Comparison of ENCODE assay signal across 17 cellular contexts in the genomic region with DNA sequence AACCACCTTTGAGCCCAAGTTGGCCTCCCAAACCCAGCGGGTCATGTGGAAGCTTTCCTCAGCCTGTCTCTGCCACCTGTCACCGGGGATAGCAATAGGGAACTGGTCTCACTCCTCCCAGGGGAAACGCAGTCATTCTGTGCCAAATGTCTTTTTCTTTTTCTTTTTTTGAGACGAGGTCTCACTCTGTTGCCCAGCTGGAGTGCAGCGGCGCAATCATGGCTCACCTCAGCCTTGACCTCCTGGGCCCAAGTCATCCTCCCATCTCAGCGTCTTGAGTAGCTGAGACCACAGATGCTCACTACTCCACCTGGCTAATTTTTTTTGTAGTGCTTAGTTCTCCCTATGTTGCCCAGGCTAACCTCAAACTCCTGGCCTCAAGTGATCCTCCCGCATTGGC. TPM values are rescaled to one million over a fixed set of nuclear protein-coding genes. Genes with fewer than 3 reads are reported as not detected.
DNase-seq lines count a peak whose midpoint lies in the region; ATAC-seq, FAIRE-seq and TF ChIP-seq lines count a peak whose summit lies in the region.
"Had no signal": no experiment of that assay in that cellular context is flagged by ENCODE, and none has a peak within 500 bp of the region (broad histone marks: within the 10 kb centered on the region; RNA-seq: fewer than 3 reads in every experiment).

No MANE protein-coding gene starts in this region.

- H3K9ac ChIP-seq in K562 (ENCODE audit: insufficient read depth in 1 of 2, low read depth in 2 of 2, low read length in 2 of 2) = no peak overlapping the region

- H3K4me1 ChIP-seq in K562 (replicated peaks in 1 of 2; ENCODE audit: control insufficient read depth in 2 of 2, insufficient read depth in 2 of 2, low read length in 2 of 2) = 0 out of 5 replicates have a peak, but pooled peaks cover 0 to 3% of the 10 kb centered on the region in 2 experiments
- no peaks in the 10 kb centered on the region for H3K4me1 ChIP-seq in esophagus muscularis mucosa
- H3K4me1 ChIP-seq: A549, BE2C, HAP-1 had no signal

- H3K4me3 Mint-ChIP-seq in activated CD8-positive, alpha-beta T cell treated with anti-CD3 and anti-CD28 coated beads for 36 hours = no peak overlapping the region
- H3K4me3 Mint-ChIP-seq: CD8-positive, alpha-beta memory T cell; HFFc6 had no signal

- H3K36me3 ChIP-seq in K562 (ENCODE audit: control insufficient read depth, insufficient read depth, low read length) (no peaks in the 10 kb centered on the region), esophagus muscularis mucosa (no peaks in the 10 kb centered on the region)
- H3K36me3 ChIP-seq: BE2C, HAP-1 had no signal

- TF ChIP-seq EP300 in K562 (IDR thresholded peaks at IDR 0.05; ENCODE audit: low read length) (no peak), esophagus muscularis mucosa (IDR thresholded peaks at IDR 0.05) (no peak)

- H3K27ac Mint-ChIP-seq in activated CD8-positive, alpha-beta T cell treated with anti-CD3 and anti-CD28 coated beads for 36 hours = no peak overlapping the region
- H3K27ac Mint-ChIP-seq: CD8-positive, alpha-beta memory T cell; HFFc6 had no signal

- no peak for FAIRE-seq in K562 (lab: Jason Lieb, UNC)
- FAIRE-seq: A549, GM12878, GM18507, H1, HepG2, HTR-8/SVneo had no signal

- H3K9me3 ChIP-seq in K562 (replicated peaks; ENCODE audit: control insufficient read depth, insufficient read depth, low read depth, low read length) (no peaks in the 10 kb centered on the region), esophagus muscularis mucosa (peaks cover 0 to 5% (median 0%) of the 10 kb centered on the region in 4 donors)
- H3K9me3 ChIP-seq: A549, BE2C, HAP-1 had no signal

- no peak overlapping the region for H3K4me3 ChIP-seq in K562
- H3K4me3 ChIP-seq in esophagus muscularis mucosa = no peak overlapping the region
- H3K4me3 ChIP-seq: A549, GM12878, HAP-1 had no signal

- 1% methylated on average over 8 of the region's 8 CpGs for WGBS in K562 (ENCODE audit: insufficient coverage, low coverage, missing lambda C conversion rate)
- 73% methylated on average over 8 of the region's 8 CpGs for WGBS in esophagus muscularis mucosa

- TF ChIP-seq CTCF in K562 (IDR thresholded peaks at IDR 0.05 in 2 of 3, conservative IDR thresholded peaks at IDR 0.05 in 1 of 3; ENCODE audit: insufficient read depth in 2 of 3, low read depth in 1 of 3, low read length in 3 of 3) (no peak), esophagus muscularis mucosa (IDR thresholded peaks at IDR 0.05) (no peak)
- no peak for TF ChIP-seq CTCF in activated CD8-positive, alpha-beta T cell treated with anti-CD3 and anti-CD28 coated beads for 36 hours (IDR thresholded peaks at IDR 0.05)

- in situ Hi-C loops in K562 (cut with MboI) = loop anchor here (25.0 kb wide), 1 partner anchor 933 kb away; no protein-coding TSS in a partner anchor

- H3K27me3 ChIP-seq in K562 (ENCODE audit: control insufficient read depth in 2 of 2, insufficient read depth in 2 of 2, low read length in 2 of 2) (peaks cover 21 to 41% of the 10 kb centered on the region in 2 experiments; a peak in 4 of 5 replicates), esophagus muscularis mucosa (peaks cover 0 to 11% (median 0%) of the 10 kb centered on the region in 4 donors)
- H3K27me3 ChIP-seq: BE2C had no signal

- CTCF ChIA-PET in K562 (lab: Yijun Ruan, JAX; ENCODE audit: low intra/inter-chr PET ratio) = no interaction called here
- CTCF ChIA-PET in activated CD8-positive, alpha-beta T cell treated with anti-CD3 and anti-CD28 coated beads for 36 hours (lab: Charles Lee) = no interaction called here

- peak; percentile 62 for ATAC-seq in GM19438 (IDR thresholded peaks at IDR 0.05; ENCODE audit: low read depth, unreplicated experiment)
- ATAC-seq in HG03342 (IDR thresholded peaks at IDR 0.05; ENCODE audit: unreplicated experiment) = peak; percentile 49
- peak; percentile 27; the same call in 1 of the 3 replicates for ATAC-seq in K562
- ATAC-seq in activated CD8-positive, alpha-beta T cell treated with anti-CD3 and anti-CD28 coated beads for 36 hours = no peak
- ATAC-seq: A549, GM12878 had no signal

- H3K4me1 Mint-ChIP-seq in activated CD8-positive, alpha-beta T cell treated with anti-CD3 and anti-CD28 coated beads for 36 hours (ENCODE audit: low read depth) = peaks cover 17% of the 10 kb centered on the region

- BruUV-seq in K562 (replicated peaks; lab: Mats Ljungman, UMichigan) = no TSS peak

- no peak for TF ChIP-seq RAD21 in K562 (CRISPR knock-in tag; conservative IDR thresholded peaks at IDR 0.05 in 1 of 2, IDR thresholded peaks at IDR 0.05 in 1 of 2)

- POLR2A ChIA-PET in K562 (lab: Yijun Ruan, JAX) = no interaction called here
- POLR2A ChIA-PET in activated CD8-positive, alpha-beta T cell treated with anti-CD3 and anti-CD28 coated beads for 36 hours (lab: Charles Lee) = no interaction called here

- no peaks in the 10 kb centered on the region for H3K36me3 Mint-ChIP-seq in activated CD8-positive, alpha-beta T cell treated with anti-CD3 and anti-CD28 coated beads for 36 hours (ENCODE audit: low read depth)
- H3K36me3 Mint-ChIP-seq: CD8-positive, alpha-beta memory T cell had no signal

- H3K27me3 Mint-ChIP-seq in activated CD8-positive, alpha-beta T cell treated with anti-CD3 and anti-CD28 coated beads for 36 hours = no peaks in the 10 kb centered on the region

- no peak overlapping the region for H3K4me2 ChIP-seq in K562 (ENCODE audit: insufficient read depth, low read length)
- H3K4me2 ChIP-seq: A549 had no signal

- no peaks in the 10 kb centered on the region for H3K9me1 ChIP-seq in K562 (ENCODE audit: control insufficient read depth, insufficient read depth, low read length)

- no peaks in the 10 kb centered on the region for H3K9me3 Mint-ChIP-seq in activated CD8-positive, alpha-beta T cell treated with anti-CD3 and anti-CD28 coated beads for 36 hours
- H3K9me3 Mint-ChIP-seq: CD8-positive, alpha-beta memory T cell; HFFc6 had no signal

- TF ChIP-seq POLR2A in K562 (conservative IDR thresholded peaks at IDR 0.05) (no peak), esophagus muscularis mucosa (IDR thresholded peaks at IDR 0.05; ENCODE audit: low read depth) (no peak)

- no peak for DNase-seq in K562 (ENCODE audit: extremely low read depth in 1 of 4, low spot score in 3 of 4)
- no peak for DNase-seq in D341Med (ENCODE audit: low spot score)
- no peak for DNase-seq in esophagus muscularis mucosa (ENCODE audit: extremely low spot score)
- no peak for DNase-seq in activated CD8-positive, alpha-beta T cell treated with anti-CD3 and anti-CD28 coated beads for 36 hours
- DNase-seq: BE2C; CD8-positive, alpha-beta memory T cell; DMS 273 treated with DMSO at 0.1 percent for 48 hours; HFFc6 had no signal

- no peak overlapping the region for H2AFZ ChIP-seq in K562 (ENCODE audit: low read depth, low read length)

- H3K79me2 ChIP-seq in K562 (ENCODE audit: control insufficient read depth, insufficient read depth, low read length) = no peaks in the 10 kb centered on the region

- intact Hi-C loops in K562 (cut with micrococcal nuclease) = no loop called here
- intact Hi-C loops in esophagus muscularis mucosa (cut with DNase I) = no loop called here
- intact Hi-C loops in activated CD8-positive, alpha-beta T cell treated with anti-CD3 and anti-CD28 coated beads for 36 hours (cut with micrococcal nuclease) = no loop called here

- H3K27ac ChIP-seq in K562 (ENCODE audit: extremely low read depth, low read depth, low read length) (no peak overlapping the region), esophagus muscularis mucosa (replicated peaks in 1 of 4) (no peak overlapping the region)
- H3K27ac ChIP-seq: A549 had no signal

- H4K20me1 ChIP-seq in K562 (replicated peaks; ENCODE audit: control insufficient read depth, insufficient read depth, low read length) = no peaks in the 10 kb centered on the region; the same call in none of the 2 replicates

TF ChIP-seq in K562, 482 proteins besides CTCF, POLR2A, EP300 and RAD21 (continues in another document):
- TF ChIP-seq POU5F1 (IDR thresholded peaks at IDR 0.05; ENCODE audit: borderline replicate concordance, low read depth, low read length, partially characterized antibody) (no peak), MCM2 (IDR thresholded peaks at IDR 0.05; ENCODE audit: low read depth) (no peak), BRCA1 (IDR thresholded peaks at IDR 0.05) (no peak), BRCA1 (CRISPR knock-in tag; IDR thresholded peaks at IDR 0.05) (no peak), BRD9 (IDR thresholded peaks at IDR 0.05; ENCODE audit: low read depth, partially characterized antibody) (no peak), ZNF146 (CRISPR knock-in tag; IDR thresholded peaks at IDR 0.05; ENCODE audit: unreplicated experiment) (no peak), ZNF507 (tag; conservative IDR thresholded peaks at IDR 0.05) (no peak), ESRRA (IDR thresholded peaks at IDR 0.05; ENCODE audit: borderline replicate concordance, low read depth) (no peak), ZNF311 (CRISPR knock-in tag; IDR thresholded peaks at IDR 0.05) (no peak), SAP30 (IDR thresholded peaks at IDR 0.05; ENCODE audit: borderline replicate concordance, insufficient read depth, low read depth, low read length, poor library complexity, severe bottlenecking) (no peak), CBX1 (IDR thresholded peaks at IDR 0.05; ENCODE audit: low read depth) (no peak), POLR2B (IDR thresholded peaks at IDR 0.05; ENCODE audit: low read depth, partially characterized antibody) (no peak), KLF10 (CRISPR knock-in tag; IDR thresholded peaks at IDR 0.05) (no peak)

RNA-seq across cellular contexts. Expression of a gene that starts 40.3 kb away (rescaled TPM):
- total RNA-seq in K562 (2011; cell fraction: chromatin; rRNA removed; ENCODE audit: low replicate concordance) = 38.5 and 51.6 TPM in 2 replicates
- 29.0 and 36.8 TPM in 2 replicates for total RNA-seq in K562 (2011; cell fraction: nucleolus; rRNA removed)
- total RNA-seq in K562 (2011; cell fraction: nucleoplasm; rRNA removed) = 51.3 and 93.1 TPM in 2 replicates
- 13.5 and 15.5 TPM in 2 replicates for total RNA-seq in K562 (2014; rRNA removed)
- total RNA-seq in K562 (2014; rRNA removed; fragmentation: Illumina TruSeq; extraction: Trizol) = 34.6 and 41.9 TPM in 2 replicates
- total RNA-seq in K562 (2015; rRNA removed; fragmentation: Illumina TruSeq; extraction: Trizol) = 68.0 and 77.0 TPM in 2 replicates
- total RNA-seq in K562 (2021) = 82.4 and 93.8 TPM in 2 replicates
- 42.4 and 50.5 TPM in 2 replicates for polyA plus RNA-seq in K562 (2011; rRNA removed)
- polyA plus RNA-seq in K562 (2011; cell fraction: cytosol; rRNA removed) = 15.6 and 24.7 TPM in 2 replicates
- 36.3 and 45.5 TPM in 2 replicates for polyA plus RNA-seq in K562 (2011; cell fraction: nucleus; rRNA removed)
- polyA plus RNA-seq in K562 (2012) = 30.2 and 53.6 TPM in 2 replicates
- polyA plus RNA-seq in K562 (2014; fragmentation: Illumina TruSeq; extraction: Trizol) = 23.0 and 28.4 TPM in 2 replicates
- 10 to 100 TPM; 76.5 to 79.2 TPM for polyA plus RNA-seq in K562 (2014; fragmentation: Nextera tagmentation; extraction: Ambion mirVana)
- polyA plus RNA-seq in K562 (2014; rRNA removed) = 35.1 and 43.4 TPM in 2 replicates
- 24.6 and 28.1 TPM in 2 replicates for polyA minus RNA-seq in K562 (2011; rRNA and poly(A)+ RNA removed)
- polyA minus RNA-seq in K562 (2011; cell fraction: cytosol; rRNA and poly(A)+ RNA removed) = 41.8 and 43.2 TPM in 2 replicates
- polyA minus RNA-seq in K562 (2011; cell fraction: nucleus; rRNA and poly(A)+ RNA removed) = 25.3 and 29.1 TPM in 2 replicates
- 10 to 100 TPM; 11.8 to 22.8 (median 14.2) TPM for total RNA-seq in esophagus muscularis mucosa
- 10 to 100 TPM; 56.3 to 60.8 TPM for total RNA-seq in activated CD8-positive, alpha-beta T cell treated with anti-CD3 and anti-CD28 coated beads for 36 hours
